2 cellular contexts compared by ENCODE assay signal in the genomic region with DNA sequence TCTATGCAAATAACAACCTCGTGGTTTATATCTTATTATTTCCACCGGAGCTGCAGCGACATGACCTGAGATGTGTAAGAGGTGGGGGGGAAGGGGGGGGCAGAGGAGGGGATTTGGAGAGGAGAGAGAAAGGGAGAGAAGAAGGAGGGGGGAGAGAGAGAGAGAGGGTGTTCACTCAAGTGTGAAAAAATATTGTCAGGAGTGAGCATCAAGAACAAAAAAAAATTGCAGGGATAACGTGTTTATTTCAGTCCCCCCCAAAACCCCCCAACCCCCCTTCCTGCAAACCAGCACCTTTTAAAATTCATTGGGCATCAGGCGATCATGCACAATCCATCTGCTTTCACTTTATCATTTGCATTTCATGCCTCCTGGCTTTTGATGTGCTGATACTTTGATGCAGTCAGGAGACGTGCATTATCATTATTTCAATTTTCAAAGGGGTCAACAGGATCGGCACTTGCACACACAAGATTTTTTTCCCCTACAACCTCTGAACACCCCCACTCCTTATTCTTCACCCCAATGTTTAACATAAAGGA.
A peak's percentile ranks its signal among the peaks of the same experiment; 100 is the strongest.
TF ChIP-seq lines count a peak whose summit lies in the region.

No MANE protein-coding gene starts in this region.

TF ChIP-seq in SK-N-SH, 30 proteins besides CTCF, POLR2A, EP300 and RAD21 (continued from another document and continues in another):
- TF ChIP-seq, protein P1, sequence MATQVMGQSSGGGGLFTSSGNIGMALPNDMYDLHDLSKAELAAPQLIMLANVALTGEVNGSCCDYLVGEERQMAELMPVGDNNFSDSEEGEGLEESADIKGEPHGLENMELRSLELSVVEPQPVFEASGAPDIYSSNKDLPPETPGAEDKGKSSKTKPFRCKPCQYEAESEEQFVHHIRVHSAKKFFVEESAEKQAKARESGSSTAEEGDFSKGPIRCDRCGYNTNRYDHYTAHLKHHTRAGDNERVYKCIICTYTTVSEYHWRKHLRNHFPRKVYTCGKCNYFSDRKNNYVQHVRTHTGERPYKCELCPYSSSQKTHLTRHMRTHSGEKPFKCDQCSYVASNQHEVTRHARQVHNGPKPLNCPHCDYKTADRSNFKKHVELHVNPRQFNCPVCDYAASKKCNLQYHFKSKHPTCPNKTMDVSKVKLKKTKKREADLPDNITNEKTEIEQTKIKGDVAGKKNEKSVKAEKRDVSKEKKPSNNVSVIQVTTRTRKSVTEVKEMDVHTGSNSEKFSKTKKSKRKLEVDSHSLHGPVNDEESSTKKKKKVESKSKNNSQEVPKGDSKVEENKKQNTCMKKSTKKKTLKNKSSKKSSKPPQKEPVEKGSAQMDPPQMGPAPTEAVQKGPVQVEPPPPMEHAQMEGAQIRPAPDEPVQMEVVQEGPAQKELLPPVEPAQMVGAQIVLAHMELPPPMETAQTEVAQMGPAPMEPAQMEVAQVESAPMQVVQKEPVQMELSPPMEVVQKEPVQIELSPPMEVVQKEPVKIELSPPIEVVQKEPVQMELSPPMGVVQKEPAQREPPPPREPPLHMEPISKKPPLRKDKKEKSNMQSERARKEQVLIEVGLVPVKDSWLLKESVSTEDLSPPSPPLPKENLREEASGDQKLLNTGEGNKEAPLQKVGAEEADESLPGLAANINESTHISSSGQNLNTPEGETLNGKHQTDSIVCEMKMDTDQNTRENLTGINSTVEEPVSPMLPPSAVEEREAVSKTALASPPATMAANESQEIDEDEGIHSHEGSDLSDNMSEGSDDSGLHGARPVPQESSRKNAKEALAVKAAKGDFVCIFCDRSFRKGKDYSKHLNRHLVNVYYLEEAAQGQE (IDR thresholded peaks at IDR 0.05; ENCODE audit: low read depth, low read length) = no peak
- TF ChIP-seq GABPA (IDR thresholded peaks at IDR 0.05; ENCODE audit: low read depth) (no peak), NRF1 (IDR thresholded peaks at IDR 0.05; ENCODE audit: low read depth, low read length) (no peak), MXI1 (IDR thresholded peaks at IDR 0.05; ENCODE audit: low read depth, low read length) (no peak; the same call in 1 of the 2 replicates), NFIC (IDR thresholded peaks at IDR 0.05; ENCODE audit: borderline replicate concordance) (no peak), ELF1 (IDR thresholded peaks at IDR 0.05) (no peak), SMC3 (IDR thresholded peaks at IDR 0.05; ENCODE audit: low read depth, low read length) (no peak), FOXM1 (IDR thresholded peaks at IDR 0.05; ENCODE audit: low read depth) (no peak), TAF1 (IDR thresholded peaks at IDR 0.05; ENCODE audit: borderline replicate concordance, low read depth, low read length) (no peak), GATA2 (CRISPR knock-in tag; IDR thresholded peaks at IDR 0.05) (peak; percentile 92), FOXJ3 (CRISPR knock-in tag; IDR thresholded peaks at IDR 0.05) (peak; percentile 77), SIN3A (IDR thresholded peaks at IDR 0.05; ENCODE audit: borderline replicate concordance, low read depth, low read length) (no peak), RCOR1 (IDR thresholded peaks at IDR 0.05; ENCODE audit: low read length) (peak; percentile 70), FOSL2 (IDR thresholded peaks at IDR 0.05; ENCODE audit: borderline replicate concordance, low read depth) (no peak), EZH2phosphoT487 (IDR thresholded peaks at IDR 0.05; ENCODE audit: borderline replicate concordance, low read depth) (no peak), TEAD4 (IDR thresholded peaks at IDR 0.05; ENCODE audit: borderline replicate concordance, insufficient read depth) (no peak)
- TF ChIP-seq, protein P2, sequence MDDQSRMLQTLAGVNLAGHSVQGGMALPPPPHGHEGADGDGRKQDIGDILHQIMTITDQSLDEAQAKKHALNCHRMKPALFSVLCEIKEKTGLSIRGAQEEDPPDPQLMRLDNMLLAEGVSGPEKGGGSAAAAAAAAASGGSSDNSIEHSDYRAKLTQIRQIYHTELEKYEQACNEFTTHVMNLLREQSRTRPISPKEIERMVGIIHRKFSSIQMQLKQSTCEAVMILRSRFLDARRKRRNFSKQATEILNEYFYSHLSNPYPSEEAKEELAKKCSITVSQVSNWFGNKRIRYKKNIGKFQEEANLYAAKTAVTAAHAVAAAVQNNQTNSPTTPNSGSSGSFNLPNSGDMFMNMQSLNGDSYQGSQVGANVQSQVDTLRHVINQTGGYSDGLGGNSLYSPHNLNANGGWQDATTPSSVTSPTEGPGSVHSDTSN (IDR thresholded peaks at IDR 0.05) = no peak
- TF ChIP-seq, protein P3, sequence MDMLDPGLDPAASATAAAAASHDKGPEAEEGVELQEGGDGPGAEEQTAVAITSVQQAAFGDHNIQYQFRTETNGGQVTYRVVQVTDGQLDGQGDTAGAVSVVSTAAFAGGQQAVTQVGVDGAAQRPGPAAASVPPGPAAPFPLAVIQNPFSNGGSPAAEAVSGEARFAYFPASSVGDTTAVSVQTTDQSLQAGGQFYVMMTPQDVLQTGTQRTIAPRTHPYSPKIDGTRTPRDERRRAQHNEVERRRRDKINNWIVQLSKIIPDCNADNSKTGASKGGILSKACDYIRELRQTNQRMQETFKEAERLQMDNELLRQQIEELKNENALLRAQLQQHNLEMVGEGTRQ (IDR thresholded peaks at IDR 0.05; ENCODE audit: borderline replicate concordance, low read depth, low read length) = no peak
- TF ChIP-seq, protein P4, sequence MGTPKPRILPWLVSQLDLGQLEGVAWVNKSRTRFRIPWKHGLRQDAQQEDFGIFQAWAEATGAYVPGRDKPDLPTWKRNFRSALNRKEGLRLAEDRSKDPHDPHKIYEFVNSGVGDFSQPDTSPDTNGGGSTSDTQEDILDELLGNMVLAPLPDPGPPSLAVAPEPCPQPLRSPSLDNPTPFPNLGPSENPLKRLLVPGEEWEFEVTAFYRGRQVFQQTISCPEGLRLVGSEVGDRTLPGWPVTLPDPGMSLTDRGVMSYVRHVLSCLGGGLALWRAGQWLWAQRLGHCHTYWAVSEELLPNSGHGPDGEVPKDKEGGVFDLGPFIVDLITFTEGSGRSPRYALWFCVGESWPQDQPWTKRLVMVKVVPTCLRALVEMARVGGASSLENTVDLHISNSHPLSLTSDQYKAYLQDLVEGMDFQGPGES (IDR thresholded peaks at IDR 0.05; ENCODE audit: low read depth, low read length) = no peak
- TF ChIP-seq, protein P5, sequence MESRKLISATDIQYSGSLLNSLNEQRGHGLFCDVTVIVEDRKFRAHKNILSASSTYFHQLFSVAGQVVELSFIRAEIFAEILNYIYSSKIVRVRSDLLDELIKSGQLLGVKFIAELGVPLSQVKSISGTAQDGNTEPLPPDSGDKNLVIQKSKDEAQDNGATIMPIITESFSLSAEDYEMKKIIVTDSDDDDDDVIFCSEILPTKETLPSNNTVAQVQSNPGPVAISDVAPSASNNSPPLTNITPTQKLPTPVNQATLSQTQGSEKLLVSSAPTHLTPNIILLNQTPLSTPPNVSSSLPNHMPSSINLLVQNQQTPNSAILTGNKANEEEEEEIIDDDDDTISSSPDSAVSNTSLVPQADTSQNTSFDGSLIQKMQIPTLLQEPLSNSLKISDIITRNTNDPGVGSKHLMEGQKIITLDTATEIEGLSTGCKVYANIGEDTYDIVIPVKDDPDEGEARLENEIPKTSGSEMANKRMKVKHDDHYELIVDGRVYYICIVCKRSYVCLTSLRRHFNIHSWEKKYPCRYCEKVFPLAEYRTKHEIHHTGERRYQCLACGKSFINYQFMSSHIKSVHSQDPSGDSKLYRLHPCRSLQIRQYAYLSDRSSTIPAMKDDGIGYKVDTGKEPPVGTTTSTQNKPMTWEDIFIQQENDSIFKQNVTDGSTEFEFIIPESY (IDR thresholded peaks at IDR 0.05; ENCODE audit: borderline replicate concordance, low read depth) = no peak
- TF ChIP-seq, protein P6, sequence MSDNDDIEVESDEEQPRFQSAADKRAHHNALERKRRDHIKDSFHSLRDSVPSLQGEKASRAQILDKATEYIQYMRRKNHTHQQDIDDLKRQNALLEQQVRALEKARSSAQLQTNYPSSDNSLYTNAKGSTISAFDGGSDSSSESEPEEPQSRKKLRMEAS (IDR thresholded peaks at IDR 0.05; ENCODE audit: low read depth) = no peak

TF ChIP-seq in SK-N-SH treated with all-trans-retinoic acid at 6 μM for 48 hours, 23 proteins besides CTCF, POLR2A, EP300 and RAD21 (continued from another document):
- no peak for TF ChIP-seq ESRRG (CRISPR knock-in tag; IDR thresholded peaks at IDR 0.05)
- TF ChIP-seq, protein P7, sequence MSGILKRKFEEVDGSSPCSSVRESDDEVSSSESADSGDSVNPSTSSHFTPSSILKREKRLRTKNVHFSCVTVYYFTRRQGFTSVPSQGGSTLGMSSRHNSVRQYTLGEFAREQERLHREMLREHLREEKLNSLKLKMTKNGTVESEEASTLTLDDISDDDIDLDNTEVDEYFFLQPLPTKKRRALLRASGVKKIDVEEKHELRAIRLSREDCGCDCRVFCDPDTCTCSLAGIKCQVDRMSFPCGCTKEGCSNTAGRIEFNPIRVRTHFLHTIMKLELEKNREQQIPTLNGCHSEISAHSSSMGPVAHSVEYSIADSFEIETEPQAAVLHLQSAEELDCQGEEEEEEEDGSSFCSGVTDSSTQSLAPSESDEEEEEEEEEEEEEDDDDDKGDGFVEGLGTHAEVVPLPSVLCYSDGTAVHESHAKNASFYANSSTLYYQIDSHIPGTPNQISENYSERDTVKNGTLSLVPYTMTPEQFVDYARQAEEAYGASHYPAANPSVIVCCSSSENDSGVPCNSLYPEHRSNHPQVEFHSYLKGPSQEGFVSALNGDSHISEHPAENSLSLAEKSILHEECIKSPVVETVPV (CRISPR knock-in tag; IDR thresholded peaks at IDR 0.05) = no peak
